ENCODE assay signal across 1 cellular context in genomic region chr7:137886706-137887105, GRCh38.
TF ChIP-seq lines count a peak whose summit lies in the region.

No MANE protein-coding gene starts in this region.

TF ChIP-seq in IMR-90, 13 proteins besides CTCF, POLR2A, EP300 and RAD21 (continued from another document):
- no peak for TF ChIP-seq SMC3 (IDR thresholded peaks at IDR 0.05; ENCODE audit: low read depth, low read length)
